Comparison of ENCODE assay signal across 7 cellular contexts in genomic region chr5:58600613-58601012, GRCh38. TPM values are rescaled to one million over a fixed set of nuclear protein-coding genes. Genes with fewer than 3 reads are reported as not detected.
"Had no signal": no experiment of that assay in that cellular context is flagged by ENCODE, and none has a peak within 500 bp of the region (broad histone marks: within the 10 kb centered on the region; RNA-seq: fewer than 3 reads in every experiment).

No MANE protein-coding gene starts in this region.

RNA-seq across cellular contexts. Expression of gene RAB3C, which starts 17.7 kb away (rescaled TPM):
- total RNA-seq: activated CD4-positive, alpha-beta memory T cell treated with anti-CD3 and anti-CD28 coated beads for 36 hours; activated naive CD4-positive, alpha-beta T cell treated with anti-CD3 and anti-CD28 coated beads for 36 hours; activated naive CD4-positive, alpha-beta T cell treated with anti-CD3 and anti-CD28 coated beads, Interleukin-2, amount 50 U/mL, for 72 hours; activated T-cell treated with anti-CD3 and anti-CD28 coated beads, Interleukin-2, amount 50 U/mL, for 4 hours; activated T-helper 1 cell treated with anti-CD3 and anti-CD28 coated beads, Interleukin-12 subunit alpha, Interleukin-12 subunit beta, Interleukin-2, Interleukin-4 antibody, amounts not matched to agents 30 ng/mL and 10 ng/mL and 1 ng/mL, durations not matched to agents 14 hours and 24 hours and 36 hours; MCF 10A; SJSA1 had no signal
